Comparison of ENCODE assay signal across 8 cellular contexts in genomic region chr15:40941528-40942336, GRCh38. TPM values are rescaled to one million over a fixed set of nuclear protein-coding genes. Genes with fewer than 3 reads are reported as not detected.
DNase-seq lines count a peak whose midpoint lies in the region; ATAC-seq and TF ChIP-seq lines count a peak whose summit lies in the region.

No MANE protein-coding gene starts in this region.

- H3K27ac Mint-ChIP-seq in naive thymus-derived CD4-positive, alpha-beta T cell, result peak overlapping the region; percentile 58 to 92 (median 89)
- H3K27ac Mint-ChIP-seq in stimulated activated naive CD8-positive, alpha-beta T cell treated with anti-CD3 and anti-CD28 coated beads, Interleukin-15, Interleukin-2, amounts not matched to agents 100 ng/mL and 50 ng/mL, for 24 hours, result no peak overlapping the region

- no peaks in the 10 kb centered on the region for H3K27me3 Mint-ChIP-seq in naive thymus-derived CD4-positive, alpha-beta T cell
- H3K27me3 Mint-ChIP-seq in stimulated activated naive CD8-positive, alpha-beta T cell treated with anti-CD3 and anti-CD28 coated beads, Interleukin-15, Interleukin-2, amounts not matched to agents 100 ng/mL and 50 ng/mL, for 24 hours, result no peaks in the 10 kb centered on the region

- CTCF ChIA-PET in naive thymus-derived CD4-positive, alpha-beta T cell (lab: Charles Lee), result interaction anchor here (0.8 to 5.0 kb wide), 7 partner anchors 11 to 83 kb away, joined by 3 to 44 read pairs (median 4); partner anchors contain the start of genes CHAC1 and DLL4

- peak; percentile 99 for TF ChIP-seq CTCF in C4-2B (conservative IDR thresholded peaks at IDR 0.05)

- H3K4me1 ChIP-seq in naive thymus-derived CD4-positive, alpha-beta T cell (ENCODE audit: control insufficient read depth in 2 of 2, insufficient read depth in 2 of 2, low read length in 2 of 2), result peaks cover 12 to 27% of the 10 kb centered on the region in 2 donors

- ATAC-seq in HG03442 (IDR thresholded peaks at IDR 0.05; ENCODE audit: unreplicated experiment), result peak; percentile 69
- ATAC-seq in naive thymus-derived CD4-positive, alpha-beta T cell, result peak; percentile 86

- H3K27ac ChIP-seq in C4-2B, result peak overlapping the region; percentile 9; the same call in 1 of the 2 replicates
- H3K27ac ChIP-seq in naive thymus-derived CD4-positive, alpha-beta T cell (ENCODE audit: low read depth, low read length), result peak overlapping the region; percentile 75

- peak overlapping the region; percentile 82 for H3K4me3 ChIP-seq in naive thymus-derived CD4-positive, alpha-beta T cell (ENCODE audit: low read length)

- POLR2A ChIA-PET in naive thymus-derived CD4-positive, alpha-beta T cell (lab: Charles Lee), result interaction anchor here (0.8 to 4.5 kb wide), 8 partner anchors 9 to 51 kb away, joined by 3 to 34 read pairs (median 5); partner anchors contain the start of gene CHAC1

- H3K36me3 Mint-ChIP-seq in naive thymus-derived CD4-positive, alpha-beta T cell, result no peaks in the 10 kb centered on the region
- no peaks in the 10 kb centered on the region for H3K36me3 Mint-ChIP-seq in stimulated activated naive CD8-positive, alpha-beta T cell treated with anti-CD3 and anti-CD28 coated beads, Interleukin-15, Interleukin-2, amounts not matched to agents 100 ng/mL and 50 ng/mL, for 24 hours (ENCODE audit: low read depth)

- intact Hi-C loops in naive thymus-derived CD4-positive, alpha-beta T cell (cut with micrococcal nuclease), result loop anchor here (1.0 to 2.0 kb wide), 4 partner anchors 12 to 81 kb away; partner anchors contain the start of genes CHAC1 (in 2 of the 2) and DLL4 (in 1 of the 2)

- no peaks in the 10 kb centered on the region for H3K27me3 ChIP-seq in naive thymus-derived CD4-positive, alpha-beta T cell (ENCODE audit: control insufficient read depth in 2 of 2, insufficient read depth in 2 of 2, low read length in 2 of 2)

- peak overlapping the region; percentile 79 to 95 (median 88) for H3K4me3 Mint-ChIP-seq in naive thymus-derived CD4-positive, alpha-beta T cell
- peak overlapping the region; percentile 80 for H3K4me3 Mint-ChIP-seq in stimulated activated naive CD8-positive, alpha-beta T cell treated with anti-CD3 and anti-CD28 coated beads, Interleukin-15, Interleukin-2, amounts not matched to agents 100 ng/mL and 50 ng/mL, for 24 hours

- H3K9me3 Mint-ChIP-seq in naive thymus-derived CD4-positive, alpha-beta T cell, result peaks cover 0 to 2% (median 0%) of the 10 kb centered on the region in 11 donors
- H3K9me3 Mint-ChIP-seq in stimulated activated naive CD8-positive, alpha-beta T cell treated with anti-CD3 and anti-CD28 coated beads, Interleukin-15, Interleukin-2, amounts not matched to agents 100 ng/mL and 50 ng/mL, for 24 hours, result no peaks in the 10 kb centered on the region

- H3K9me3 ChIP-seq in naive thymus-derived CD4-positive, alpha-beta T cell (ENCODE audit: control insufficient read depth in 2 of 3, low read length in 3 of 3), result no peaks in the 10 kb centered on the region

- peaks cover 17 to 47% (median 44%) of the 10 kb centered on the region in 7 donors for H3K4me1 Mint-ChIP-seq in naive thymus-derived CD4-positive, alpha-beta T cell
- H3K4me1 Mint-ChIP-seq in stimulated activated naive CD8-positive, alpha-beta T cell treated with anti-CD3 and anti-CD28 coated beads, Interleukin-15, Interleukin-2, amounts not matched to agents 100 ng/mL and 50 ng/mL, for 24 hours (ENCODE audit: low read depth), result peaks cover 34% of the 10 kb centered on the region

- H3K36me3 ChIP-seq in naive thymus-derived CD4-positive, alpha-beta T cell (ENCODE audit: control insufficient read depth in 2 of 3, insufficient read depth in 3 of 3, low read length in 3 of 3), result no peaks in the 10 kb centered on the region

- peak; percentile 91 for DNase-seq in GM19238 (ENCODE audit: insufficient read length, low spot score)
- DNase-seq in OCI-M1 (lab: John Stamatoyannopoulos, UW), result peak; percentile 87
- peak; percentile 54 for DNase-seq in activated T-helper 1 cell treated with Interleukin-2 at 50 U/mL for 16 hours (ENCODE audit: low read depth)
- DNase-seq in fibroblast of gingiva (ENCODE audit: low read depth), result peak; percentile 65
- DNase-seq in naive thymus-derived CD4-positive, alpha-beta T cell, result peak; percentile 59 to 84 (median 70)

RNA-seq across cellular contexts. Expression of gene CHAC1, which starts 11.5 kb away (rescaled TPM):
- total RNA-seq in naive thymus-derived CD4-positive, alpha-beta T cell, result 1 to 10 TPM in 3 of 5 experiments, under 1 TPM in 2; 0.24 to 5.7 (median 1.1) TPM
- under 1 TPM in 1 of 2 donors, not detected in 1; 0.39 TPM for polyA plus RNA-seq in naive thymus-derived CD4-positive, alpha-beta T cell

RNA-seq across cellular contexts. Expression of gene DLL4, which starts 12.6 kb away (rescaled TPM):
- total RNA-seq in naive thymus-derived CD4-positive, alpha-beta T cell, result not detected
- polyA plus RNA-seq in naive thymus-derived CD4-positive, alpha-beta T cell, result not detected

RNA-seq across cellular contexts. Expression of gene VPS18, which starts 47.5 kb away (rescaled TPM):
- 10 to 100 TPM; 19.9 to 22.3 (median 20.5) TPM for total RNA-seq in naive thymus-derived CD4-positive, alpha-beta T cell
- 10 to 100 TPM; 15.9 to 25.8 TPM for polyA plus RNA-seq in naive thymus-derived CD4-positive, alpha-beta T cell

Comparison
In these comparisons a context has a peak if more than half of its experiments do, and no peak if none do; other contexts are left out.
1. Peak in every context shown above with its lines: DNase-seq, ATAC-seq, H3K4me3 ChIP-seq and H3K27ac ChIP-seq.